Comparison of ENCODE assay signal across 1 cellular context in the genomic region with DNA sequence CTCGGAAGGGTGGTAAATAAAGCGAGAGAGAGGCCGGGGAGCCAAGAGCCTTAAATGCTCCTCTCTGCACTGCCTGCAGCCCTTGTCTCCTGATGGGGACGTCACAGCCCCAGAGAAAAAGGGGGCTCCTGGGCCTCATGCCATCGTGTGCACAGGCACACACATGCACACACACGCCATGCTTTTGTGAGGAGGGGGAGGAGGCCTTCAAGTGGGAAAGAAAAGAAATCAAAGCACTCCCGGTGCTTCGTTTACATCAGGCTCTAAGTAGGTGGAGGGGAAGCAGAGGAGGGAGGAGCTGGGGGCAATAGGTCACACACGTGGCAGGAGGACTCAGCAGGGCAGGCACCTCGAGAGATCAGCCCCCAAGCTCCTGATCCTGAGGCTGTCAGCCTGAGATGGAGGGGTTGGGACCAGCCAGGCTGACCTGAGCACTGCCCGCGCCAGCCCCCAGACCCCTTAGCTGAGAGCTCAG.
A peak's percentile ranks its signal among the peaks of the same experiment; 100 is the strongest.
TF ChIP-seq lines count a peak whose summit lies in the region.

No MANE protein-coding gene starts in this region.

TF ChIP-seq in neural cell, 6 proteins besides CTCF, POLR2A, EP300 and RAD21 (continued from another document):
- no peak for TF ChIP-seq EZH2 (IDR thresholded peaks at IDR 0.05; ENCODE audit: borderline replicate concordance, insufficient read depth, low read length, poor library complexity, severe bottlenecking)
- no peak for TF ChIP-seq MXI1 (conservative IDR thresholded peaks at IDR 0.05; ENCODE audit: poor library complexity, severe bottlenecking)
- TF ChIP-seq, protein P1, sequence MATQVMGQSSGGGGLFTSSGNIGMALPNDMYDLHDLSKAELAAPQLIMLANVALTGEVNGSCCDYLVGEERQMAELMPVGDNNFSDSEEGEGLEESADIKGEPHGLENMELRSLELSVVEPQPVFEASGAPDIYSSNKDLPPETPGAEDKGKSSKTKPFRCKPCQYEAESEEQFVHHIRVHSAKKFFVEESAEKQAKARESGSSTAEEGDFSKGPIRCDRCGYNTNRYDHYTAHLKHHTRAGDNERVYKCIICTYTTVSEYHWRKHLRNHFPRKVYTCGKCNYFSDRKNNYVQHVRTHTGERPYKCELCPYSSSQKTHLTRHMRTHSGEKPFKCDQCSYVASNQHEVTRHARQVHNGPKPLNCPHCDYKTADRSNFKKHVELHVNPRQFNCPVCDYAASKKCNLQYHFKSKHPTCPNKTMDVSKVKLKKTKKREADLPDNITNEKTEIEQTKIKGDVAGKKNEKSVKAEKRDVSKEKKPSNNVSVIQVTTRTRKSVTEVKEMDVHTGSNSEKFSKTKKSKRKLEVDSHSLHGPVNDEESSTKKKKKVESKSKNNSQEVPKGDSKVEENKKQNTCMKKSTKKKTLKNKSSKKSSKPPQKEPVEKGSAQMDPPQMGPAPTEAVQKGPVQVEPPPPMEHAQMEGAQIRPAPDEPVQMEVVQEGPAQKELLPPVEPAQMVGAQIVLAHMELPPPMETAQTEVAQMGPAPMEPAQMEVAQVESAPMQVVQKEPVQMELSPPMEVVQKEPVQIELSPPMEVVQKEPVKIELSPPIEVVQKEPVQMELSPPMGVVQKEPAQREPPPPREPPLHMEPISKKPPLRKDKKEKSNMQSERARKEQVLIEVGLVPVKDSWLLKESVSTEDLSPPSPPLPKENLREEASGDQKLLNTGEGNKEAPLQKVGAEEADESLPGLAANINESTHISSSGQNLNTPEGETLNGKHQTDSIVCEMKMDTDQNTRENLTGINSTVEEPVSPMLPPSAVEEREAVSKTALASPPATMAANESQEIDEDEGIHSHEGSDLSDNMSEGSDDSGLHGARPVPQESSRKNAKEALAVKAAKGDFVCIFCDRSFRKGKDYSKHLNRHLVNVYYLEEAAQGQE (IDR thresholded peaks at IDR 0.05; ENCODE audit: borderline replicate concordance) = peak; percentile 82
- peak; percentile 69 for TF ChIP-seq POLR2AphosphoS5 (IDR thresholded peaks at IDR 0.05)
- peak; percentile 58 for TF ChIP-seq SMC3 (conservative IDR thresholded peaks at IDR 0.05; ENCODE audit: poor library complexity)
